In genomic region chr4:49063670-49064069, GRCh38 we compare ENCODE assay signal across 20 cellular contexts.
"Had no signal": no experiment of that assay in that cellular context is flagged by ENCODE, and none has a peak within 500 bp of the region (broad histone marks: within the 10 kb centered on the region; RNA-seq: fewer than 3 reads in every experiment).

No MANE protein-coding gene starts in this region.

- H3K27ac ChIP-seq: body of pancreas, esophagus muscularis mucosa, left lung, right lobe of liver, skin epidermis, thyroid gland, upper lobe of right lung had no signal

- ATAC-seq: activated CD8-positive, alpha-beta T cell treated with anti-CD3 and anti-CD28 coated beads, Interleukin-2, amount 10 ng/mL, durations not matched to agents 7 days and 5 days; body of pancreas; left lung; naive thymus-derived CD4-positive, alpha-beta T cell; right lobe of liver; upper lobe of right lung had no signal

- DNase-seq: activated CD4-positive, alpha-beta T cell treated with anti-CD3 and anti-CD28 coated beads for 1 hour; activated CD4-positive, alpha-beta T cell treated with anti-CD3 and anti-CD28 coated beads, Interleukin-2, amount 50 U/mL, for 1 hour; activated CD8-positive, alpha-beta T cell treated with anti-CD3 and anti-CD28 coated beads, Interleukin-2, amount 10 ng/mL, durations not matched to agents 7 days and 5 days; activated gamma-delta T cell; anterior cingulate cortex; body of pancreas; caudate nucleus; dermis blood vessel endothelial cell; effector CD8-positive, alpha-beta T cell; foreskin fibroblast; left lung; naive thymus-derived CD4-positive, alpha-beta T cell; occipital lobe; right lobe of liver; stimulated activated CD4-positive, alpha-beta T cell treated with anti-CD3 and anti-CD28 coated beads, Interleukin-1b, Interleukin-23, amount 100 ng/mL, for 48 hours; substantia nigra; thyroid gland; upper lobe of right lung had no signal
